In the genomic region with DNA sequence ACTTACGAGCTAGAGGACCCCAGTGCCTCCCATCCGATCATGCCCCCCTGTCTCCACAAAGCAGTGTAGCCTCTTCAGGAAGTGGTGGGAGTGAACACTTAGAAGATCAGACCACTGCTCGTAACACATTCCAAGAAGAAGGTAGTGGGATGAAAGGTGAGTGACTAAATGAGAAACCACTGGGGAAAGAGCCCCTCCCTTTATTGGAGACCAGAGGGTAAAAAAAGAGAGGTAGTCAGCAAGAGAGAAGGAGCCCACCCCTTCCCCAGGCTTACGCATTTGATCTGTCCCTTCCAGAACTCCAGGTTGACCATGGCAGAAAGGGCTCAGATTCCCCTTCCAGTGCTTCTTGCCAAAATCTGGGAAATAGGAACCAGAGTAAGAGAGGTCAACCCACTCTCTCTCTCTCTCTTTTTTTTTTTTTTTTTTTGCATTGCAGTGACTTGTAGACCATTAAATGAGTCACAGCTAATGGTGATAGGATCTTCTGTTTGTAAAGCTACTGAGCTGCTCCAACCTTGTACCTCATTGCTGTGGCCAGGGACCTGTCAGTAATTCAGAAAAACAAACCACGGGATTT, we compare ENCODE assay signal across 10 cellular contexts.
DNase-seq lines count a peak whose midpoint lies in the region; TF ChIP-seq lines count a peak whose summit lies in the region.
"Had no signal": no experiment of that assay in that cellular context is flagged by ENCODE, and none has a peak within 500 bp of the region (broad histone marks: within the 10 kb centered on the region; RNA-seq: fewer than 3 reads in every experiment).

No MANE protein-coding gene starts in this region.

- H3K4me1 Mint-ChIP-seq in activated naive CD4-positive, alpha-beta T cell treated with anti-CD3 and anti-CD28 coated beads, Interleukin-2, amount 10 ng/mL, durations not matched to agents 7 days and 5 days = peaks cover 55% of the 10 kb centered on the region

- no peaks in the 10 kb centered on the region for H3K9me3 ChIP-seq in HEK293 (ENCODE audit: control insufficient read depth, insufficient read depth, low read depth, low read length)
- no peaks in the 10 kb centered on the region for H3K9me3 ChIP-seq in spleen

- DNase-seq in AG10803 (ENCODE audit: low read depth) (peak; percentile 54), iPS-NIHi11 (ENCODE audit: low spot score) (peak; percentile 15), spleen (no peak), NCI-H1694 (lab: John Stamatoyannopoulos, UW) (no peak), HK-2 (ENCODE audit: unreplicated experiment) (no peak), NCI-H187 treated with DMSO at 0.1 percent for 48 hours (lab: John Stamatoyannopoulos, UW) (no peak)
- no peak for DNase-seq in activated naive CD4-positive, alpha-beta T cell treated with anti-CD3 and anti-CD28 coated beads, Interleukin-2, amount 10 ng/mL, durations not matched to agents 7 days and 5 days

- H3K27ac ChIP-seq in HEK293 (ENCODE audit: extremely low read depth, low read depth, low read length) (no peak overlapping the region), spleen (no peak overlapping the region)

- TF ChIP-seq CTCF in AG10803 (conservative IDR thresholded peaks at IDR 0.05; ENCODE audit: low read length) = no peak
- TF ChIP-seq CTCF in HEK293 (tag by site-specific recombination; IDR thresholded peaks at IDR 0.05) = no peak
- no peak for TF ChIP-seq CTCF in spleen (IDR thresholded peaks at IDR 0.05 in 8 of 11, conservative IDR thresholded peaks at IDR 0.05 in 3 of 11)

- peaks cover 6% of the 10 kb centered on the region for H3K36me3 Mint-ChIP-seq in activated naive CD4-positive, alpha-beta T cell treated with anti-CD3 and anti-CD28 coated beads, Interleukin-2, amount 10 ng/mL, durations not matched to agents 7 days and 5 days

- intact Hi-C loops in spleen (cut with DNase I; ENCODE audit: low total_unique reads) = no loop called here

- H3K36me3 ChIP-seq in HEK293 (ENCODE audit: control insufficient read depth in 2 of 2, insufficient read depth in 1 of 2, low read length in 2 of 2) = no peaks in the 10 kb centered on the region
- H3K36me3 ChIP-seq in spleen = no peaks in the 10 kb centered on the region

- peak overlapping the region; percentile 70 for H3K27ac Mint-ChIP-seq in activated naive CD4-positive, alpha-beta T cell treated with anti-CD3 and anti-CD28 coated beads, Interleukin-2, amount 10 ng/mL, durations not matched to agents 7 days and 5 days
- H3K27ac Mint-ChIP-seq: T-helper 1 cell treated with Interleukin-12 subunit alpha and Interleukin-12 subunit beta and Interleukin-4 antibody, amounts not matched to agents 30 μg/mL and 1 μg/mL, for 36 hours had no signal

- H3K9me3 Mint-ChIP-seq in activated naive CD4-positive, alpha-beta T cell treated with anti-CD3 and anti-CD28 coated beads, Interleukin-2, amount 10 ng/mL, durations not matched to agents 7 days and 5 days = no peaks in the 10 kb centered on the region
- H3K9me3 Mint-ChIP-seq: T-helper 1 cell treated with Interleukin-12 subunit alpha and Interleukin-12 subunit beta and Interleukin-4 antibody, amounts not matched to agents 30 μg/mL and 1 μg/mL, for 36 hours had no signal

- 68 to 79% (median 75%) methylated on average over 5 of the region's 5 CpGs for WGBS in spleen, 5 donors

- no peak for TF ChIP-seq POLR2A in spleen (IDR thresholded peaks at IDR 0.05)

- CTCF ChIA-PET in HEK293 (lab: Yijun Ruan, JAX) = no interaction called here
- CTCF ChIA-PET in activated naive CD4-positive, alpha-beta T cell treated with anti-CD3 and anti-CD28 coated beads, Interleukin-2, amount 10 ng/mL, durations not matched to agents 7 days and 5 days (lab: Charles Lee) = interaction anchor here (0.6 to 1.9 kb wide), 3 partner anchors 14 to 67 kb away, joined by 3 to 8 read pairs (median 5); no protein-coding TSS in a partner anchor

- POLR2A ChIA-PET in HEK293 (lab: Yijun Ruan, JAX) = no interaction called here

- H3K27me3 Mint-ChIP-seq in activated naive CD4-positive, alpha-beta T cell treated with anti-CD3 and anti-CD28 coated beads, Interleukin-2, amount 10 ng/mL, durations not matched to agents 7 days and 5 days = peaks cover 20% of the 10 kb centered on the region

- H3K4me3 Mint-ChIP-seq in activated naive CD4-positive, alpha-beta T cell treated with anti-CD3 and anti-CD28 coated beads, Interleukin-2, amount 10 ng/mL, durations not matched to agents 7 days and 5 days = no peak overlapping the region
- H3K4me3 Mint-ChIP-seq: T-helper 1 cell treated with Interleukin-12 subunit alpha and Interleukin-12 subunit beta and Interleukin-4 antibody, amounts not matched to agents 30 μg/mL and 1 μg/mL, for 36 hours had no signal

- no peaks in the 10 kb centered on the region for H3K27me3 ChIP-seq in spleen (replicated peaks in 1 of 7)

- H3K4me1 ChIP-seq in HEK293 (ENCODE audit: control insufficient read depth, insufficient read depth, low read length) (peaks cover 5% of the 10 kb centered on the region; the same call in 1 of the 2 replicates), spleen (peaks cover 0 to 7% (median 0%) of the 10 kb centered on the region in 6 donors)

- H3K4me3 ChIP-seq in AG10803 (ENCODE audit: low read length) = no peak overlapping the region
- H3K4me3 ChIP-seq in HEK293 (ENCODE audit: low read depth, low read length) = no peak overlapping the region
- H3K4me3 ChIP-seq in spleen = no peak overlapping the region
- H3K4me3 ChIP-seq: skin epidermis had no signal

TF ChIP-seq in HEK293, 187 proteins besides CTCF, POLR2A, EP300 and RAD21:
- 0 out of 2 replicates have a peak, but pooled peaks have one; percentile 21 for TF ChIP-seq GFI1B (tag by site-specific recombination; IDR thresholded peaks at IDR 0.05)
- TF ChIP-seq GLIS2 (tag by site-specific recombination; IDR thresholded peaks at IDR 0.05) = no peak

Comparison
In these comparisons a context has a peak if more than half of its experiments do, and no peak if none do; other contexts are left out.
1. DNase-seq: peak in AG10803 (single experiment) and iPS-NIHi11 (single experiment); none in activated naive CD4-positive, alpha-beta T cell treated with anti-CD3 and anti-CD28 coated beads, Interleukin-2, amount 10 ng/mL, durations not matched to agents 7 days and 5 days (single experiment), spleen (single experiment), NCI-H1694 (single experiment), HK-2 (single experiment) and NCI-H187 treated with DMSO at 0.1 percent for 48 hours (single experiment).